Comparison of ENCODE assay signal across 23 cellular contexts in the genomic region with DNA sequence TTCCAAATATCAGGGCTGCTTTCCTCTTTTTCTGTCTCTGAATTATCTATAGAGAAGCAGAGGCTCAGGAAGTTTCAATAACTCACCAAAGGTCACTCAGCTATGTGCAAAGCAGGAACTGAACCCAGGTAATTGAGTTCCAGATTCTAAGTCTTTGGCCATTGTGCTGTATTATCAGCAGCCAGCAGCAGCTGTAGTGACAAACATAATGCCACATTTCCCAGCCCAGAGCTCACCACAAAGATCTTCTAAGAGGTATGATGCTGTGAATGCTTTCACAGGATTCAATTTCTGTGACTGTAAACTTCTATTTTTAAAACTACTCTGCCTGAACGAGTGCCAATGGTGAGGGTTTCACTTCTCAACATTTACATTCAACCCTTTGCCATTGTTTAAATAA. TPM values are rescaled to one million over a fixed set of nuclear protein-coding genes. Genes with fewer than 3 reads are reported as not detected.
DNase-seq lines count a peak whose midpoint lies in the region; ATAC-seq and TF ChIP-seq lines count a peak whose summit lies in the region.
"Had no signal": no experiment of that assay in that cellular context is flagged by ENCODE, and none has a peak within 500 bp of the region (broad histone marks: within the 10 kb centered on the region; RNA-seq: fewer than 3 reads in every experiment).

No MANE protein-coding gene starts in this region.

- intact Hi-C loops in psoas muscle (cut with DNase I) = no loop called here

- no peak overlapping the region for H3K9ac ChIP-seq in adipocyte (ENCODE audit: low read length)

- H3K36me3 Mint-ChIP-seq in stimulated activated memory B cell treated with anti-CD40 and anti-IgM and Interleukin-4, amounts not matched to agents 10 μg/mL and 1 μg/mL and 100 μg/mL, for 72 hours = no peaks in the 10 kb centered on the region

- no peaks in the 10 kb centered on the region for H3K9me3 Mint-ChIP-seq in stimulated activated memory B cell treated with anti-CD40 and anti-IgM and Interleukin-4, amounts not matched to agents 10 μg/mL and 1 μg/mL and 100 μg/mL, for 72 hours
- H3K9me3 Mint-ChIP-seq: CD4-positive, alpha-beta T cell; H9 had no signal

- H3K4me1 Mint-ChIP-seq in stimulated activated memory B cell treated with anti-CD40 and anti-IgM and Interleukin-4, amounts not matched to agents 10 μg/mL and 1 μg/mL and 100 μg/mL, for 72 hours = no peaks in the 10 kb centered on the region
- H3K4me1 Mint-ChIP-seq: H9 had no signal

- TF ChIP-seq POLR2A in gastroesophageal sphincter (IDR thresholded peaks at IDR 0.05) = no peak

- H3K36me3 ChIP-seq in adipocyte (ENCODE audit: control insufficient read depth, insufficient read depth, low read length, severe bottlenecking) (no peaks in the 10 kb centered on the region), psoas muscle (ENCODE audit: insufficient read depth in 1 of 2, low read depth in 1 of 2) (no peaks in the 10 kb centered on the region), gastroesophageal sphincter (no peaks in the 10 kb centered on the region)

- H3K4me3 ChIP-seq in adipocyte (ENCODE audit: low read length) = no peak overlapping the region
- H3K4me3 ChIP-seq in psoas muscle = no peak overlapping the region
- no peak overlapping the region for H3K4me3 ChIP-seq in gastroesophageal sphincter
- H3K4me3 ChIP-seq: A549, SK-N-MC had no signal

- H3K4me3 Mint-ChIP-seq in stimulated activated memory B cell treated with anti-CD40 and anti-IgM and Interleukin-4, amounts not matched to agents 10 μg/mL and 1 μg/mL and 100 μg/mL, for 72 hours = no peak overlapping the region
- H3K4me3 Mint-ChIP-seq: CD4-positive, alpha-beta T cell; H9 had no signal

- H3K27me3 ChIP-seq in adipocyte (replicated peaks; ENCODE audit: control insufficient read depth, insufficient read depth, low read length) (no peaks in the 10 kb centered on the region), psoas muscle (ENCODE audit: insufficient read depth in 3 of 3, low read length in 2 of 3) (no peaks in the 10 kb centered on the region), gastroesophageal sphincter (no peaks in the 10 kb centered on the region)

- H3K27ac ChIP-seq in psoas muscle = no peak overlapping the region
- no peak overlapping the region for H3K27ac ChIP-seq in gastroesophageal sphincter
- H3K27ac ChIP-seq: A549, HL-60, SK-N-MC had no signal

- H3K4me1 ChIP-seq in adipocyte (ENCODE audit: control insufficient read depth, insufficient read depth, low read length) = no peaks in the 10 kb centered on the region
- H3K4me1 ChIP-seq in psoas muscle = no peaks in the 10 kb centered on the region
- no peaks in the 10 kb centered on the region for H3K4me1 ChIP-seq in gastroesophageal sphincter
- H3K4me1 ChIP-seq: A549 had no signal

- H3K27ac Mint-ChIP-seq in stimulated activated memory B cell treated with anti-CD40 and anti-IgM and Interleukin-4, amounts not matched to agents 10 μg/mL and 1 μg/mL and 100 μg/mL, for 72 hours = no peak overlapping the region
- H3K27ac Mint-ChIP-seq: CD4-positive, alpha-beta T cell; H9 had no signal

- TF ChIP-seq EP300 in gastroesophageal sphincter (IDR thresholded peaks at IDR 0.05) = no peak

- TF ChIP-seq CTCF in psoas muscle (IDR thresholded peaks at IDR 0.05) (no peak), gastroesophageal sphincter (IDR thresholded peaks at IDR 0.05) (no peak)

- ATAC-seq in GM21717 (IDR thresholded peaks at IDR 0.05; ENCODE audit: unreplicated experiment) = peak; percentile 50
- ATAC-seq in psoas muscle = peak in 3 of 4 donors; percentile 47 to 73 (median 58)
- ATAC-seq in stimulated activated memory B cell treated with anti-CD40 and anti-IgM and Interleukin-4, amounts not matched to agents 10 μg/mL and 1 μg/mL and 100 μg/mL, for 72 hours = no peak
- no peak for ATAC-seq in gastroesophageal sphincter
- ATAC-seq: A549 had no signal

- DNase-seq in OCI-M1 (lab: John Stamatoyannopoulos, UW) = peak; percentile 71
- peak; percentile 6 for DNase-seq in adipocyte (ENCODE audit: low read depth)
- no peak for DNase-seq in psoas muscle
- no peak for DNase-seq in activated CD8-positive, alpha-beta memory T cell treated with anti-CD3 and anti-CD28 coated beads, Interleukin-2, amount 50 U/mL, for 4 hours
- DNase-seq: Caco-2; CD4-positive, alpha-beta T cell; GDM1; H9; Karpas-422; NCI-H1092; NCI-H1436 treated with DMSO at 0.1 percent for 48 hours; NCI-H2029; NCI-H2171; NCI-H526; Right ventricle myocardium superior had no signal

- no peaks in the 10 kb centered on the region for H3K27me3 Mint-ChIP-seq in stimulated activated memory B cell treated with anti-CD40 and anti-IgM and Interleukin-4, amounts not matched to agents 10 μg/mL and 1 μg/mL and 100 μg/mL, for 72 hours
- H3K27me3 Mint-ChIP-seq: CD4-positive, alpha-beta T cell had no signal

- H3K9me3 ChIP-seq in adipocyte (ENCODE audit: control insufficient read depth, low read length) (no peaks in the 10 kb centered on the region), psoas muscle (no peaks in the 10 kb centered on the region), gastroesophageal sphincter (no peaks in the 10 kb centered on the region)
- H3K9me3 ChIP-seq: A549, Caco-2 had no signal

- WGBS in psoas muscle, 3 donors = 8 to 25% (median 8%) methylated on average over 1 of the region's 1 CpG
- 0 to 33% methylated on average over 1 of the region's 1 CpG for WGBS in gastroesophageal sphincter (ENCODE audit: low coverage in 1 of 2), 2 donors

RNA-seq across cellular contexts. Expression of a gene that starts 56.4 kb away (rescaled TPM):
- total RNA-seq in psoas muscle = 1 to 10 TPM in 1 of 4 donors, not detected in 3; 1.0 TPM
- polyA plus RNA-seq in psoas muscle = under 1 TPM in 2 of 3 donors, not detected in 1; 0.09 to 0.11 TPM
- 1 to 10 TPM in 3 of 4 donors, under 1 TPM in 1; 0.57 to 7.8 (median 3.0) TPM for total RNA-seq in gastroesophageal sphincter
- total RNA-seq: CD4-positive, alpha-beta T cell; MCF 10A; Right ventricle myocardium superior had no signal
- polyA plus RNA-seq: BJ had no signal

Comparison
In these comparisons a context has a peak if more than half of its experiments do, and no peak if none do; other contexts are left out.
1. ATAC-seq: peak in GM21717 (single experiment) and psoas muscle (3 of 4); none in stimulated activated memory B cell treated with anti-CD40 and anti-IgM and Interleukin-4, amounts not matched to agents 10 μg/mL and 1 μg/mL and 100 μg/mL, for 72 hours (single experiment) and gastroesophageal sphincter (single experiment).
2. DNase-seq: peak in OCI-M1 (single experiment) and adipocyte (single experiment); none in psoas muscle (0 of 2) and activated CD8-positive, alpha-beta memory T cell treated with anti-CD3 and anti-CD28 coated beads, Interleukin-2, amount 50 U/mL, for 4 hours (single experiment).